In the genomic region with DNA sequence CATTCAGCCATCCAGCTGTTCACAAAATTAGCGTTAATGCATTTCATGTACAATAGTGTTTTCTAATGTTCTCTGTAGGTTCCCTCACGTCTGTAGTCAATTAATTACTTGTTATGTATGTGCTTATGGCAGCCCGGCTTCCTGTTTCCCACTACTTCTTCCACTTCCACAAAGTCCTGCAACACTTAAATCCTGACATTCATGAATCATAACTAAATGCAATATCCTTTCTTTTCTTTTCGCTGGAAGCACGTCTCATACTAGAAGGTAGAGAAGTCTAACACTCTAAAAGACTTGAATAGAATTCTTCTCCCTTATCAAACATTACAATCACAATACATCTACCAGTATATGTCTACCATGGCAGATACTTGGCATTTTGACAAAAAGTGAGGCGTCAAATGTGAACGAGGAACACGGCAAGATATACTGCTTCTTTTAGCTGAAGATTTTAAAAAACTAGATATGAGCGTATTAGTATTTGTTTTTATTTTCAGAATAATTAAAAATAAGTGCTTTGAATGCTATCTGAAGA, we compare ENCODE assay signal across 26 cellular contexts.
"Had no signal": no experiment of that assay in that cellular context is flagged by ENCODE, and none has a peak within 500 bp of the region (broad histone marks: within the 10 kb centered on the region; RNA-seq: fewer than 3 reads in every experiment).

No MANE protein-coding gene starts in this region.

- DNase-seq: activated CD4-positive, alpha-beta memory T cell treated with anti-CD3 and anti-CD28 coated beads for 36 hours; activated CD4-positive, alpha-beta T cell treated with anti-CD3 and anti-CD28 coated beads, Interleukin-2, amount 10 ng/mL, durations not matched to agents 24 days and 14 days; activated CD4-positive, CD25-positive, alpha-beta regulatory T cell treated with anti-CD3 and anti-CD28 coated beads, Interleukin-2, amount 50 U/mL, for 72 hours; activated CD8-positive, alpha-beta memory T cell treated with anti-CD3 and anti-CD28 coated beads for 24 hours; activated effector memory CD4-positive, alpha-beta T cell treated with anti-CD3 and anti-CD28 coated beads, Interleukin-2, amount 50 U/mL, for 16 hours; activated naive CD4-positive, alpha-beta T cell treated with Interleukin-2 at 50 U/mL for 16 hours; activated naive CD8-positive, alpha-beta T cell treated with anti-CD3 and anti-CD28 coated beads, Interleukin-2, amount 50 U/mL, for 24 hours; activated T-cell treated with anti-CD3 and anti-CD28 coated beads, Interleukin-2, amount 50 U/mL, for 4 hours; amniotic stem cell; Kasumi-1; NCI-H1105 treated with DMSO at 0.1 percent for 48 hours; NCI-H146; NCI-H187 treated with DMSO at 0.1 percent for 48 hours; NCI-H2081 treated with DMSO at 0.1 percent for 48 hours; NCI-H446; NCI-H524; PC-3; SHP77 had no signal

- H3K27ac ChIP-seq: ascending aorta, SJSA1 had no signal

- H3K9me3 ChIP-seq: ascending aorta, SJSA1 had no signal

- H3K9me3 Mint-ChIP-seq: activated CD4-positive, alpha-beta memory T cell treated with anti-CD3 and anti-CD28 coated beads for 36 hours; activated CD4-positive, alpha-beta T cell treated with anti-CD3 and anti-CD28 coated beads, Interleukin-2, amount 10 ng/mL, durations not matched to agents 24 days and 14 days; activated naive CD4-positive, alpha-beta T cell treated with anti-CD3 and anti-CD28 coated beads, Interleukin-2, amount 50 U/mL, for 72 hours; activated naive CD8-positive, alpha-beta T cell treated with anti-CD3 and anti-CD28 coated beads, Interleukin-2, amount 50 U/mL, for 24 hours; activated T-cell treated with anti-CD3 and anti-CD28 coated beads, Interleukin-2, amount 50 U/mL, for 4 hours; brain; central memory CD8-positive, alpha-beta T cell; T-helper 1 cell treated with Interleukin-12 subunit alpha and Interleukin-12 subunit beta and Interleukin-4 antibody, amounts not matched to agents 30 μg/mL and 1 μg/mL, for 36 hours; WTC11 had no signal

- H3K4me3 ChIP-seq: ascending aorta, SJSA1 had no signal

- ATAC-seq: activated naive CD4-positive, alpha-beta T cell treated with anti-CD3 and anti-CD28 coated beads, Interleukin-2, amount 50 U/mL, for 72 hours; activated naive CD8-positive, alpha-beta T cell treated with anti-CD3 and anti-CD28 coated beads, Interleukin-2, amount 50 U/mL, for 24 hours; activated T-cell treated with anti-CD3 and anti-CD28 coated beads, Interleukin-2, amount 50 U/mL, for 4 hours; PC-3; WTC11 had no signal

- H3K27me3 ChIP-seq: ascending aorta, SJSA1 had no signal

- H3K4me1 ChIP-seq: ascending aorta, SJSA1 had no signal

- H3K4me1 Mint-ChIP-seq: activated CD4-positive, alpha-beta T cell treated with anti-CD3 and anti-CD28 coated beads, Interleukin-2, amount 10 ng/mL, durations not matched to agents 24 days and 14 days; activated naive CD8-positive, alpha-beta T cell treated with anti-CD3 and anti-CD28 coated beads, Interleukin-2, amount 50 U/mL, for 24 hours; central memory CD8-positive, alpha-beta T cell; WTC11 had no signal

- H3K4me3 Mint-ChIP-seq: activated CD4-positive, alpha-beta memory T cell treated with anti-CD3 and anti-CD28 coated beads for 36 hours; activated CD4-positive, alpha-beta T cell treated with anti-CD3 and anti-CD28 coated beads, Interleukin-2, amount 10 ng/mL, durations not matched to agents 24 days and 14 days; activated naive CD8-positive, alpha-beta T cell treated with anti-CD3 and anti-CD28 coated beads, Interleukin-2, amount 50 U/mL, for 24 hours; activated T-cell treated with anti-CD3 and anti-CD28 coated beads, Interleukin-2, amount 50 U/mL, for 4 hours; brain; central memory CD8-positive, alpha-beta T cell; T-helper 1 cell treated with Interleukin-12 subunit alpha and Interleukin-12 subunit beta and Interleukin-4 antibody, amounts not matched to agents 30 μg/mL and 1 μg/mL, for 36 hours; WTC11 had no signal

- H3K27me3 Mint-ChIP-seq: activated CD4-positive, alpha-beta T cell treated with anti-CD3 and anti-CD28 coated beads, Interleukin-2, amount 10 ng/mL, durations not matched to agents 24 days and 14 days; activated naive CD8-positive, alpha-beta T cell treated with anti-CD3 and anti-CD28 coated beads, Interleukin-2, amount 50 U/mL, for 24 hours; brain; central memory CD8-positive, alpha-beta T cell had no signal

- H3K36me3 ChIP-seq: ascending aorta, SJSA1 had no signal

- H3K27ac Mint-ChIP-seq: activated CD4-positive, alpha-beta memory T cell treated with anti-CD3 and anti-CD28 coated beads for 36 hours; activated CD4-positive, alpha-beta T cell treated with anti-CD3 and anti-CD28 coated beads, Interleukin-2, amount 10 ng/mL, durations not matched to agents 24 days and 14 days; activated naive CD4-positive, alpha-beta T cell treated with anti-CD3 and anti-CD28 coated beads, Interleukin-2, amount 50 U/mL, for 72 hours; activated naive CD8-positive, alpha-beta T cell treated with anti-CD3 and anti-CD28 coated beads, Interleukin-2, amount 50 U/mL, for 24 hours; brain; T-helper 1 cell treated with Interleukin-12 subunit alpha and Interleukin-12 subunit beta and Interleukin-4 antibody, amounts not matched to agents 30 μg/mL and 1 μg/mL, for 36 hours; WTC11 had no signal

- FAIRE-seq: RCC 7860 had no signal

- H3K36me3 Mint-ChIP-seq: activated CD4-positive, alpha-beta memory T cell treated with anti-CD3 and anti-CD28 coated beads for 36 hours; activated naive CD4-positive, alpha-beta T cell treated with anti-CD3 and anti-CD28 coated beads, Interleukin-2, amount 50 U/mL, for 72 hours; brain; WTC11 had no signal
